Comparison of ENCODE assay signal across 11 cellular contexts in genomic region chr1:19648689-19649088, GRCh38. TPM values are rescaled to one million over a fixed set of nuclear protein-coding genes. Genes with fewer than 3 reads are reported as not detected.
DNase-seq lines count a peak whose midpoint lies in the region; TF ChIP-seq lines count a peak whose summit lies in the region.
"Had no signal": no experiment of that assay in that cellular context is flagged by ENCODE, and none has a peak within 500 bp of the region (broad histone marks: within the 10 kb centered on the region; RNA-seq: fewer than 3 reads in every experiment).

No MANE protein-coding gene starts in this region.

- no peaks in the 10 kb centered on the region for H3K9me3 ChIP-seq in neural progenitor cell (ENCODE audit: low read depth)

- no peaks in the 10 kb centered on the region for H3K9me3 Mint-ChIP-seq in neural progenitor cell

- no peaks in the 10 kb centered on the region for H3K36me3 ChIP-seq in neural progenitor cell

- peak overlapping the region; percentile 53 for H3K27ac Mint-ChIP-seq in neural progenitor cell

- H3K4me3 Mint-ChIP-seq in neural progenitor cell = no peak overlapping the region

- H3K4me3 ChIP-seq in epithelial cell of esophagus (ENCODE audit: low read length) (no peak overlapping the region), neural progenitor cell (no peak overlapping the region)

- H3K4me1 Mint-ChIP-seq in neural progenitor cell = peaks cover 17% of the 10 kb centered on the region

- POLR2A ChIA-PET in HEK293T (lab: Yijun Ruan, JAX) = no interaction called here

- no peak overlapping the region for H3K27ac ChIP-seq in neural progenitor cell

- H3K27me3 Mint-ChIP-seq in neural progenitor cell (ENCODE audit: insufficient read depth, low read depth) = peaks cover 14% of the 10 kb centered on the region

- H3K9ac ChIP-seq in neural progenitor cell = no peak overlapping the region

- DNase-seq in COR-L47 (lab: John Stamatoyannopoulos, UW) = peak; percentile 28
- peak; percentile 74 for DNase-seq in epithelial cell of esophagus (ENCODE audit: low read depth)
- DNase-seq in neural progenitor cell (ENCODE audit: low spot score) = peak; percentile 64
- DNase-seq in AG08396 (ENCODE audit: low spot score) = no peak
- no peak for DNase-seq in HEK293T (ENCODE audit: extremely low spot score)
- DNase-seq in ecto neural progenitor cell (ENCODE audit: low spot score) = no peak
- no peak for DNase-seq in AG20443 (ENCODE audit: low spot score)
- DNase-seq: KBM-7, SHP77 treated with DMSO at 0.1 percent for 48 hours had no signal

- H3K36me3 Mint-ChIP-seq in neural progenitor cell = no peaks in the 10 kb centered on the region

- H4K20me1 ChIP-seq in neural progenitor cell (ENCODE audit: low read depth) = no peaks in the 10 kb centered on the region

- H2AFZ ChIP-seq in neural progenitor cell (replicated peaks) = no peak overlapping the region

- TF ChIP-seq RAD21 in Ishikawa (IDR thresholded peaks at IDR 0.05; ENCODE audit: low read depth) = peak; percentile 23; the same call in 1 of the 2 replicates

- H3K27me3 ChIP-seq in neural progenitor cell = peaks cover 38% of the 10 kb centered on the region

- TF ChIP-seq CTCF in epithelial cell of esophagus (IDR thresholded peaks at IDR 0.05; ENCODE audit: insufficient read depth, low read depth, low read length, missing control alignments) (peak; percentile 59), neural progenitor cell (IDR thresholded peaks at IDR 0.05) (peak; percentile 46)

- CTCF ChIA-PET in HEK293T (lab: Yijun Ruan, JAX) = interaction anchor here (0.5 to 1.1 kb wide), 2 partner anchors 13 to 211 kb away, joined by 3 to 4 read pairs; no protein-coding TSS in a partner anchor

- H3F3A ChIP-seq in neural progenitor cell (ENCODE audit: low read depth) = peaks cover 21% of the 10 kb centered on the region

- H3K79me2 ChIP-seq in neural progenitor cell (ENCODE audit: low read depth) = no peaks in the 10 kb centered on the region

- peaks cover 15% of the 10 kb centered on the region for H3K4me1 ChIP-seq in neural progenitor cell

- TF ChIP-seq EP300 in Ishikawa (IDR thresholded peaks at IDR 0.05; ENCODE audit: borderline replicate concordance) = no peak

- no peak overlapping the region for H3K4me2 ChIP-seq in neural progenitor cell

TF ChIP-seq in Ishikawa, 13 proteins besides CTCF, POLR2A, EP300 and RAD21:
- TF ChIP-seq MAX (IDR thresholded peaks at IDR 0.05) = no peak
- no peak for TF ChIP-seq YY1 (IDR thresholded peaks at IDR 0.05; ENCODE audit: low read depth)
- TF ChIP-seq TEAD4 (IDR thresholded peaks at IDR 0.05) = no peak
- TF ChIP-seq FOXM1 (IDR thresholded peaks at IDR 0.05; ENCODE audit: borderline replicate concordance, low read depth) = no peak
- TF ChIP-seq TAF1 (IDR thresholded peaks at IDR 0.05; ENCODE audit: low read depth) = no peak
- no peak for TF ChIP-seq TCF12 (IDR thresholded peaks at IDR 0.05; ENCODE audit: low read depth)
TF ChIP-seq in Ishikawa: peak in this region for 0.

TF ChIP-seq in HEK293T, 16 proteins besides CTCF, POLR2A, EP300 and RAD21:
- no peak for TF ChIP-seq NFRKB (IDR thresholded peaks at IDR 0.05)
- TF ChIP-seq ZNF384 (IDR thresholded peaks at IDR 0.05) = no peak
- TF ChIP-seq SP1 (IDR thresholded peaks at IDR 0.05) = no peak
- no peak for TF ChIP-seq FOXM1 (IDR thresholded peaks at IDR 0.05; ENCODE audit: borderline replicate concordance)
- TF ChIP-seq TARDBP (IDR thresholded peaks at IDR 0.05) = no peak
- no peak for TF ChIP-seq ARNT (IDR thresholded peaks at IDR 0.05)
- TF ChIP-seq FOXK2 (IDR thresholded peaks at IDR 0.05) = no peak
- TF ChIP-seq FOXA1 (IDR thresholded peaks at IDR 0.05) = no peak
- no peak for TF ChIP-seq PKNOX1 (IDR thresholded peaks at IDR 0.05)
- no peak for TF ChIP-seq ELF4 (IDR thresholded peaks at IDR 0.05)
- TF ChIP-seq HDGF (IDR thresholded peaks at IDR 0.05; ENCODE audit: borderline replicate concordance) = no peak
- no peak for TF ChIP-seq L3MBTL2 (conservative IDR thresholded peaks at IDR 0.05)
- no peak for TF ChIP-seq SUZ12 (IDR thresholded peaks at IDR 0.05)
- TF ChIP-seq BHLHE40 (IDR thresholded peaks at IDR 0.05; ENCODE audit: borderline replicate concordance) = no peak
- TF ChIP-seq LEF1 (IDR thresholded peaks at IDR 0.05; ENCODE audit: borderline replicate concordance) = no peak

RNA-seq across cellular contexts. Expression of gene NBL1, which starts 4.6 kb away (rescaled TPM):
- total RNA-seq in neural progenitor cell (ENCODE audit: low replicate concordance) = 2.4 and 7.7 TPM in 2 replicates

RNA-seq across cellular contexts. Expression of gene HTR6, which starts 16.0 kb away (rescaled TPM):
- total RNA-seq in neural progenitor cell (ENCODE audit: low replicate concordance) = 0.25 TPM in 1 of 2 replicates, not detected in the other
- total RNA-seq: ureter had no signal

Comparison
In these comparisons a context has a peak if more than half of its experiments do, and no peak if none do; other contexts are left out.
1. DNase-seq: peak in COR-L47 (single experiment), epithelial cell of esophagus (single experiment) and neural progenitor cell (single experiment); none in AG08396 (single experiment), HEK293T (single experiment), ecto neural progenitor cell (single experiment) and AG20443 (single experiment).